ENCODE assay signal across 12 cellular contexts in the genomic region with DNA sequence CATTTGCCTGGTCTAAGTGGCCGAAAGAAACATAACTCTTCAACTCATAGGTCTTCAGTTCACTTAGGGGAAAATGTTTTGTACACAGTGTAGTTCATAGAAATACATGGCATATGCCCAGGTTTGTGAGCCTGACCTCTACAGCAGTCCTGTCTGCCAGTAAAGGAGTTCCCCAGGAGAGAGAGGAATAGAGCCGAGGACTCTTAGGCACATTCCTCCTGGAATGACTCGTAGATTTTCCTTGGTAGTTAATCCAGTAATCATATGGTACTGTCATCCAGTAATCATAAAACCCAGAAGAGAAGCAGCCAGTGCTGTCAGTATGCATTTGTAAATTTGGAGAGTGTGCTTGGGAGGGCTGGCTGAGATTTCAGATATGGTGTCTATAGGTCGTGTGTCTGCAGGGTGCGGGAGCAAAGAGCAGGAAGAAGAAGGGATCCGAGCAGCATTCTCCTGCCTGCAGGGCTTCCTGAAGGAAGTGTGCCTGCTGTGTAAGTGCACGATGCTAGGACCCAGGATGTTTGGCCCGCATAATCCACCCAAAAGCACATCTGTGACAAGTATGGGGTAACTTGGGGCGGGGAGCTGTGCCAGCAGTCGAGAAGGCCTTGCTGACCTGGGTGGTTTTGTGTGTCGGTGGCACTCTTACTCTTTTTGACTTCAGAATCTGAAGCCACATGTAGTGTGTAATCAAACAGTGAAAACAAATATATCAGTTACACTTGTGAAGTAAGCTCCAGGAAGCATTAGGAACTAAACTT. TPM values are rescaled to one million over a fixed set of nuclear protein-coding genes. Genes with fewer than 3 reads are reported as not detected.
A peak's percentile ranks its signal among the peaks of the same experiment; 100 is the strongest.
DNase-seq lines count a peak whose midpoint lies in the region; ATAC-seq and TF ChIP-seq lines count a peak whose summit lies in the region.
"Had no signal": no experiment of that assay in that cellular context is flagged by ENCODE, and none has a peak within 500 bp of the region (broad histone marks: within the 10 kb centered on the region; RNA-seq: fewer than 3 reads in every experiment).

No MANE protein-coding gene starts in this region.

- H2BK20ac ChIP-seq in H9 (ENCODE audit: low read depth, low read length, poor library complexity, severe bottlenecking), result no peak overlapping the region

- H3K4ac ChIP-seq in H9 (ENCODE audit: low read depth, low read length), result no peak overlapping the region

- H4K8ac ChIP-seq in H9 (replicated peaks; ENCODE audit: insufficient read length, low read depth, low read length), result no peak overlapping the region

- H3K27ac Mint-ChIP-seq in H9, result peak overlapping the region; percentile 13 to 70 (median 15); a peak in 5 of 7 replicates
- H3K27ac Mint-ChIP-seq in chondrocyte (ENCODE audit: unreplicated experiment), result peak overlapping the region; percentile 74

- H2BK120ac ChIP-seq in H9 (ENCODE audit: low read depth, low read length, poor library complexity, severe bottlenecking), result no peak overlapping the region

- intact Hi-C loops in lower lobe of right lung (cut with DNase I), result no loop called here

- no CpG with 5 or more reads among the region's 11 CpGs for WGBS in H9 (ENCODE audit: extremely low coverage, insufficient read length, low lambda C conversion rate)

- H3K4me2 ChIP-seq in H9 (ENCODE audit: insufficient read depth, insufficient read length, low read length), result no peak overlapping the region

- DNase-seq in A172 (ENCODE audit: low spot score) (peak; percentile 61), H9 (no peak), chondrocyte (ENCODE audit: low spot score) (no peak), lower lobe of right lung (no peak), 8988T (no peak), DMS53 treated with DMSO at 0.1 percent for 48 hours (lab: John Stamatoyannopoulos, UW; ENCODE audit: unreplicated experiment) (no peak)
- DNase-seq: Calu3, NCI-H2029 had no signal

- H4K20me1 ChIP-seq in H9 (ENCODE audit: control insufficient read depth, insufficient read depth, insufficient read length), result no peaks in the 10 kb centered on the region

- H3K27ac ChIP-seq in H9 (ENCODE audit: insufficient read length, low read depth, low read length) (no peak overlapping the region), lower lobe of right lung (peak overlapping the region; percentile 13)
- H3K27ac ChIP-seq: HL-60, skin epidermis had no signal

- peaks cover 15 to 21% of the 10 kb centered on the region in 2 experiments for H3K4me1 Mint-ChIP-seq in H9
- peaks cover 48% of the 10 kb centered on the region for H3K4me1 Mint-ChIP-seq in chondrocyte (ENCODE audit: low read depth)

- H3K9me3 Mint-ChIP-seq in H9, result no peaks in the 10 kb centered on the region; a peak in 1 of 5 replicates
- H3K9me3 Mint-ChIP-seq in chondrocyte (ENCODE audit: low read depth), result no peaks in the 10 kb centered on the region

- no peak overlapping the region for H3K23ac ChIP-seq in H9 (ENCODE audit: insufficient read length, low read depth, low read length)

- no peak overlapping the region for H3K56ac ChIP-seq in H9 (ENCODE audit: insufficient read length, low read depth, low read length)

- no peak overlapping the region for H3K14ac ChIP-seq in H9 (ENCODE audit: insufficient read depth, low read length)

- no peaks in the 10 kb centered on the region for H3K23me2 ChIP-seq in H9 (ENCODE audit: insufficient read length, low read depth, low read length, poor library complexity, severe bottlenecking)

- no peak overlapping the region for H3K9ac ChIP-seq in H9 (ENCODE audit: extremely low read depth, insufficient read length, low read length)

- peaks cover 64% of the 10 kb centered on the region for H3K36me3 ChIP-seq in lower lobe of right lung

- H3K9me3 ChIP-seq in H9 (ENCODE audit: control insufficient read depth, low read depth, low read length), result no peaks in the 10 kb centered on the region
- no peaks in the 10 kb centered on the region for H3K9me3 ChIP-seq in lower lobe of right lung

- no peak overlapping the region for H3K4me3 Mint-ChIP-seq in H9
- H3K4me3 Mint-ChIP-seq in chondrocyte (ENCODE audit: unreplicated experiment), result no peak overlapping the region

- H2BK15ac ChIP-seq in H9 (ENCODE audit: low read depth, low read length), result no peak overlapping the region

- no peak overlapping the region for H3K18ac ChIP-seq in H9 (ENCODE audit: insufficient read length, low read depth, low read length)

- H3K27me3 ChIP-seq in H9 (ENCODE audit: insufficient read depth, low read length) (no peaks in the 10 kb centered on the region), lower lobe of right lung (ENCODE audit: low read depth) (no peaks in the 10 kb centered on the region)

- H2BK12ac ChIP-seq in H9 (ENCODE audit: insufficient read length, low read depth, low read length), result no peak overlapping the region

- H3K27me3 Mint-ChIP-seq in H9 (ENCODE audit: low read depth) (no peaks in the 10 kb centered on the region; the same call in 1 of the 2 replicates), chondrocyte (ENCODE audit: low read depth) (no peaks in the 10 kb centered on the region)

- peaks cover 24% of the 10 kb centered on the region for H3K79me1 ChIP-seq in H9 (ENCODE audit: insufficient read depth, low read depth, low read length, poor library complexity, severe bottlenecking)

- no peak overlapping the region for H3T11ph ChIP-seq in H9 (ENCODE audit: low read length)

- no peak overlapping the region for H4K5ac ChIP-seq in H9 (ENCODE audit: insufficient read length, low read depth, low read length)

- no peak for TF ChIP-seq CTCF in H9 (conservative IDR thresholded peaks at IDR 0.05)
- no peak for TF ChIP-seq CTCF in chondrocyte (IDR thresholded peaks at IDR 0.05)
- no peak for TF ChIP-seq CTCF in lower lobe of right lung (IDR thresholded peaks at IDR 0.05)

- H3K4me1 ChIP-seq in H9 (ENCODE audit: insufficient read depth, low read length) (no peaks in the 10 kb centered on the region; the same call in 1 of the 2 replicates), lower lobe of right lung (peaks cover 59% of the 10 kb centered on the region)

- no peak overlapping the region for H3K4me3 ChIP-seq in lower lobe of right lung
- H3K4me3 ChIP-seq: skin epidermis had no signal

- peak overlapping the region; percentile 39 for H2BK5ac ChIP-seq in H9 (ENCODE audit: insufficient read length, low read length)

- peak; percentile 61 to 67 for ATAC-seq in lower lobe of right lung
- no peak for ATAC-seq in HG03280 (IDR thresholded peaks at IDR 0.05; ENCODE audit: unreplicated experiment)
- no peak for ATAC-seq in GM21515 (IDR thresholded peaks at IDR 0.05; ENCODE audit: unreplicated experiment)

- no peak overlapping the region for H4K91ac ChIP-seq in H9 (ENCODE audit: insufficient read length, low read depth, low read length)

- H2AK5ac ChIP-seq in H9 (ENCODE audit: insufficient read length, low read length), result no peak overlapping the region

- H2AFZ ChIP-seq in H9 (ENCODE audit: low read length), result no peak overlapping the region

- peaks cover 43% of the 10 kb centered on the region for H3K79me2 ChIP-seq in H9 (ENCODE audit: insufficient read depth, low read length)

- H3K36me3 Mint-ChIP-seq in H9 (ENCODE audit: insufficient read depth in 1 of 3, low read depth in 3 of 3), result peaks cover 48 to 80% (median 76%) of the 10 kb centered on the region in 3 experiments
- H3K36me3 Mint-ChIP-seq in chondrocyte (ENCODE audit: low read depth), result peaks cover 28% of the 10 kb centered on the region

RNA-seq across cellular contexts. Expression of a gene that starts 13.9 kb away (rescaled TPM):
- 457 and 480 TPM in 2 replicates for total RNA-seq in A172 (2014; rRNA removed; shearing (Covaris generic))
- total RNA-seq in H9 (2021) (363 and 367 TPM in 2 replicates), chondrocyte (209 to 219 TPM (median 217 TPM) in 3 replicates), lower lobe of right lung (210 TPM)

RNA-seq across cellular contexts. Expression of a gene that starts 21.7 kb away (rescaled TPM):
- total RNA-seq in A172 (2014; rRNA removed; shearing (Covaris generic)), result 0.84 and 3.3 TPM in 2 replicates
- total RNA-seq in H9 (2021) (0.50 and 0.66 TPM in 2 replicates), chondrocyte (0.56 to 1.5 TPM (median 1.2 TPM) in 3 replicates), lower lobe of right lung (64.7 TPM)

Comparison
In these comparisons a context has a peak if more than half of its experiments do, and no peak if none do; other contexts are left out.
1. ATAC-seq: peak in lower lobe of right lung (2 of 2); none in HG03280 (single experiment) and GM21515 (single experiment).
2. RNA of a gene that starts 21.7 kb away (total RNA-seq): 64.7 TPM in lower lobe of right lung (single experiment); 0.84 to 3.3 TPM in A172, 0.56 to 1.5 TPM in chondrocyte and 0.50 to 0.66 TPM in H9; every median in the first group is over 10 times any median in the second.